Comparison of ENCODE assay signal across 2 cellular contexts in the genomic region with DNA sequence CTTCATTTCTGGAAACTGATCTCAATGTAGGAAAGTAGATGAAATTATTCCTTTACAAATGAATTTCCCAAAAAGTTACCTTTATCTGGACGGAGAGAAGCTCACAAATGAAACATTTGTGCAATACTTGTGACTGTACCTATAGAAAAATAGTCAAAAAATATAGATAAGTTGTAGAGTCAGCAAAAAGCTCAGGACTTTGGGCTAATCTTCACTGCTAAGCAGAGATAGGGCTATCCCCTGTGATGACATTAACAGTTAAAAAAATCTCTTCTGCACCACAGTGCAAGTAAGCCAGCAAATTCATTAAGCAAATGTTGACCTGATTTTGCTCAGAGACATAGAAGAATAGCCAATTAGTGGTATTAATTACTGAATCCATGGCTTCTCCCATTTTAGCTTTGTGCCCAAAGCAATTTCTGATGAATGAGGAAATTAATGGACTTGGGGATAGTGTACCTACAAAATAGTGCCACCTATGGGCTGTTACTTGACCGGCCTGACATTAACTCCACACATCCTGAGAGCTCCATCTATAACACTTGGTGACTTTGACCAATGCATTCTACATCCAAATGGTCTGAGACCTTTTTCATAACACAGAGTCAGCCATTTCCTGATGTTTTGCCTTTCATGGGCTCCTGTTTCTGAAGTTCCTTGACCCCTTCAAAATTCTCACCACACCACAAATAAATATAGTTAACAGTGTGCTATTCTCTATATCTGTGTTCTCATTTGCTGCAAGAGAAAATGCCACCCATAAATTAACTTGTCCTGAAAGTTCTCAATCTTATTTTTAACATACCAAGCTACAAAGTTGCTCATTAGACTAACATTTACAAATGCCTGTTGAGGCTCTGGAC.
TF ChIP-seq lines count a peak whose summit lies in the region.

No MANE protein-coding gene starts in this region.

TF ChIP-seq in GM23338, 12 proteins besides CTCF, POLR2A, EP300 and RAD21 (continued from another document):
- TF ChIP-seq, protein P1, sequence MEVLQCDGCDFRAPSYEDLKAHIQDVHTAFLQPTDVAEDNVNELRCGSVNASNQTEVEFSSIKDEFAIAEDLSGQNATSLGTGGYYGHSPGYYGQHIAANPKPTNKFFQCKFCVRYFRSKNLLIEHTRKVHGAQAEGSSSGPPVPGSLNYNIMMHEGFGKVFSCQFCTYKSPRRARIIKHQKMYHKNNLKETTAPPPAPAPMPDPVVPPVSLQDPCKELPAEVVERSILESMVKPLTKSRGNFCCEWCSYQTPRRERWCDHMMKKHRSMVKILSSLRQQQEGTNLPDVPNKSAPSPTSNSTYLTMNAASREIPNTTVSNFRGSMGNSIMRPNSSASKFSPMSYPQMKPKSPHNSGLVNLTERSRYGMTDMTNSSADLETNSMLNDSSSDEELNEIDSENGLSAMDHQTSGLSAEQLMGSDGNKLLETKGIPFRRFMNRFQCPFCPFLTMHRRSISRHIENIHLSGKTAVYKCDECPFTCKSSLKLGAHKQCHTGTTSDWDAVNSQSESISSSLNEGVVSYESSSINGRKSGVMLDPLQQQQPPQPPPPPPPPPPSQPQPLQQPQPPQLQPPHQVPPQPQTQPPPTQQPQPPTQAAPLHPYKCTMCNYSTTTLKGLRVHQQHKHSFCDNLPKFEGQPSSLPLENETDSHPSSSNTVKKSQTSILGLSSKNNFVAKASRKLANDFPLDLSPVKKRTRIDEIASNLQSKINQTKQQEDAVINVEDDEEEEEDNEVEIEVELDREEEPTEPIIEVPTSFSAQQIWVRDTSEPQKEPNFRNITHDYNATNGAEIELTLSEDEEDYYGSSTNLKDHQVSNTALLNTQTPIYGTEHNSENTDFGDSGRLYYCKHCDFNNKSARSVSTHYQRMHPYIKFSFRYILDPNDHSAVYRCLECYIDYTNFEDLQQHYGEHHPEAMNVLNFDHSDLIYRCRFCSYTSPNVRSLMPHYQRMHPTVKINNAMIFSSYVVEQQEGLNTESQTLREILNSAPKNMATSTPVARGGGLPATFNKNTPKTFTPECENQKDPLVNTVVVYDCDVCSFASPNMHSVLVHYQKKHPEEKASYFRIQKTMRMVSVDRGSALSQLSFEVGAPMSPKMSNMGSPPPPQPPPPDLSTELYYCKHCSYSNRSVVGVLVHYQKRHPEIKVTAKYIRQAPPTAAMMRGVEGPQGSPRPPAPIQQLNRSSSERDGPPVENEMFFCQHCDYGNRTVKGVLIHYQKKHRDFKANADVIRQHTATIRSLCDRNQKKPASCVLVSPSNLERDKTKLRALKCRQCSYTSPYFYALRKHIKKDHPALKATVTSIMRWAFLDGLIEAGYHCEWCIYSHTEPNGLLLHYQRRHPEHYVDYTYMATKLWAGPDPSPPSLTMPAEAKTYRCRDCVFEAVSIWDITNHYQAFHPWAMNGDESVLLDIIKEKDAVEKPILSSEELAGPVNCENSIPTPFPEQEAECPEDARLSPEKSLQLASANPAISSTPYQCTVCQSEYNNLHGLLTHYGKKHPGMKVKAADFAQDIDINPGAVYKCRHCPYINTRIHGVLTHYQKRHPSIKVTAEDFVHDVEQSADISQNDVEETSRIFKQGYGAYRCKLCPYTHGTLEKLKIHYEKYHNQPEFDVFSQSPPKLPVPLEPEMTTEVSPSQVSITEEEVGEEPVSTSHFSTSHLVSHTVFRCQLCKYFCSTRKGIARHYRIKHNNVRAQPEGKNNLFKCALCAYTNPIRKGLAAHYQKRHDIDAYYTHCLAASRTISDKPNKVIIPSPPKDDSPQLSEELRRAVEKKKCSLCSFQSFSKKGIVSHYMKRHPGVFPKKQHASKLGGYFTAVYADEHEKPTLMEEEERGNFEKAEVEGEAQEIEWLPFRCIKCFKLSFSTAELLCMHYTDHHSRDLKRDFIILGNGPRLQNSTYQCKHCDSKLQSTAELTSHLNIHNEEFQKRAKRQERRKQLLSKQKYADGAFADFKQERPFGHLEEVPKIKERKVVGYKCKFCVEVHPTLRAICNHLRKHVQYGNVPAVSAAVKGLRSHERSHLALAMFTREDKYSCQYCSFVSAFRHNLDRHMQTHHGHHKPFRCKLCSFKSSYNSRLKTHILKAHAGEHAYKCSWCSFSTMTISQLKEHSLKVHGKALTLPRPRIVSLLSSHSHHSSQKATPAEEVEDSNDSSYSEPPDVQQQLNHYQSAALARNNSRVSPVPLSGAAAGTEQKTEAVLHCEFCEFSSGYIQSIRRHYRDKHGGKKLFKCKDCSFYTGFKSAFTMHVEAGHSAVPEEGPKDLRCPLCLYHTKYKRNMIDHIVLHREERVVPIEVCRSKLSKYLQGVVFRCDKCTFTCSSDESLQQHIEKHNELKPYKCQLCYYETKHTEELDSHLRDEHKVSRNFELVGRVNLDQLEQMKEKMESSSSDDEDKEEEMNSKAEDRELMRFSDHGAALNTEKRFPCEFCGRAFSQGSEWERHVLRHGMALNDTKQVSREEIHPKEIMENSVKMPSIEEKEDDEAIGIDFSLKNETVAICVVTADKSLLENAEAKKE (CRISPR knock-in tag; IDR thresholded peaks at IDR 0.05) = no peak
- TF ChIP-seq ZNF331 (CRISPR knock-in tag; IDR thresholded peaks at IDR 0.05; ENCODE audit: low read depth) = no peak
- no peak for TF ChIP-seq CREB1 (CRISPR knock-in tag; IDR thresholded peaks at IDR 0.05; ENCODE audit: low read depth)

TF ChIP-seq in K562, 482 proteins besides CTCF, POLR2A, EP300 and RAD21 (continued from another document and continues in another):
- TF ChIP-seq, protein P2, sequence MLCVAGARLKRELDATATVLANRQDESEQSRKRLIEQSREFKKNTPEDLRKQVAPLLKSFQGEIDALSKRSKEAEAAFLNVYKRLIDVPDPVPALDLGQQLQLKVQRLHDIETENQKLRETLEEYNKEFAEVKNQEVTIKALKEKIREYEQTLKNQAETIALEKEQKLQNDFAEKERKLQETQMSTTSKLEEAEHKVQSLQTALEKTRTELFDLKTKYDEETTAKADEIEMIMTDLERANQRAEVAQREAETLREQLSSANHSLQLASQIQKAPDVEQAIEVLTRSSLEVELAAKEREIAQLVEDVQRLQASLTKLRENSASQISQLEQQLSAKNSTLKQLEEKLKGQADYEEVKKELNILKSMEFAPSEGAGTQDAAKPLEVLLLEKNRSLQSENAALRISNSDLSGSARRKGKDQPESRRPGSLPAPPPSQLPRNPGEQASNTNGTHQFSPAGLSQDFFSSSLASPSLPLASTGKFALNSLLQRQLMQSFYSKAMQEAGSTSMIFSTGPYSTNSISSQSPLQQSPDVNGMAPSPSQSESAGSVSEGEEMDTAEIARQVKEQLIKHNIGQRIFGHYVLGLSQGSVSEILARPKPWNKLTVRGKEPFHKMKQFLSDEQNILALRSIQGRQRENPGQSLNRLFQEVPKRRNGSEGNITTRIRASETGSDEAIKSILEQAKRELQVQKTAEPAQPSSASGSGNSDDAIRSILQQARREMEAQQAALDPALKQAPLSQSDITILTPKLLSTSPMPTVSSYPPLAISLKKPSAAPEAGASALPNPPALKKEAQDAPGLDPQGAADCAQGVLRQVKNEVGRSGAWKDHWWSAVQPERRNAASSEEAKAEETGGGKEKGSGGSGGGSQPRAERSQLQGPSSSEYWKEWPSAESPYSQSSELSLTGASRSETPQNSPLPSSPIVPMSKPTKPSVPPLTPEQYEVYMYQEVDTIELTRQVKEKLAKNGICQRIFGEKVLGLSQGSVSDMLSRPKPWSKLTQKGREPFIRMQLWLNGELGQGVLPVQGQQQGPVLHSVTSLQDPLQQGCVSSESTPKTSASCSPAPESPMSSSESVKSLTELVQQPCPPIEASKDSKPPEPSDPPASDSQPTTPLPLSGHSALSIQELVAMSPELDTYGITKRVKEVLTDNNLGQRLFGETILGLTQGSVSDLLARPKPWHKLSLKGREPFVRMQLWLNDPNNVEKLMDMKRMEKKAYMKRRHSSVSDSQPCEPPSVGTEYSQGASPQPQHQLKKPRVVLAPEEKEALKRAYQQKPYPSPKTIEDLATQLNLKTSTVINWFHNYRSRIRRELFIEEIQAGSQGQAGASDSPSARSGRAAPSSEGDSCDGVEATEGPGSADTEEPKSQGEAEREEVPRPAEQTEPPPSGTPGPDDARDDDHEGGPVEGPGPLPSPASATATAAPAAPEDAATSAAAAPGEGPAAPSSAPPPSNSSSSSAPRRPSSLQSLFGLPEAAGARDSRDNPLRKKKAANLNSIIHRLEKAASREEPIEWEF (CRISPR knock-in tag; IDR thresholded peaks at IDR 0.05) = no peak
- TF ChIP-seq ASH1L (IDR thresholded peaks at IDR 0.05; ENCODE audit: borderline replicate concordance, low read depth, partially characterized antibody) (no peak), CHCHD3 (CRISPR knock-in tag; IDR thresholded peaks at IDR 0.05) (no peak), ADNP (tag; IDR thresholded peaks at IDR 0.05) (0 out of 2 replicates have a peak, but pooled peaks have one; percentile 5), WHSC1 (IDR thresholded peaks at IDR 0.05; ENCODE audit: low read length) (no peak), HOXB6 (CRISPR knock-in tag; IDR thresholded peaks at IDR 0.05; ENCODE audit: borderline replicate concordance) (no peak), ZNF785 (CRISPR knock-in tag; IDR thresholded peaks at IDR 0.05) (no peak), ZNF316 (IDR thresholded peaks at IDR 0.05) (peak; percentile 92), HNRNPLL (IDR thresholded peaks at IDR 0.05; ENCODE audit: low read depth, low read length, poor library complexity, severe bottlenecking) (no peak), ZC3H11A (IDR thresholded peaks at IDR 0.05; ENCODE audit: low read depth, low read length) (no peak), RNF2 (IDR thresholded peaks at IDR 0.05) (no peak), PHTF2 (CRISPR knock-in tag; IDR thresholded peaks at IDR 0.05) (no peak)
- TF ChIP-seq, protein P3, sequence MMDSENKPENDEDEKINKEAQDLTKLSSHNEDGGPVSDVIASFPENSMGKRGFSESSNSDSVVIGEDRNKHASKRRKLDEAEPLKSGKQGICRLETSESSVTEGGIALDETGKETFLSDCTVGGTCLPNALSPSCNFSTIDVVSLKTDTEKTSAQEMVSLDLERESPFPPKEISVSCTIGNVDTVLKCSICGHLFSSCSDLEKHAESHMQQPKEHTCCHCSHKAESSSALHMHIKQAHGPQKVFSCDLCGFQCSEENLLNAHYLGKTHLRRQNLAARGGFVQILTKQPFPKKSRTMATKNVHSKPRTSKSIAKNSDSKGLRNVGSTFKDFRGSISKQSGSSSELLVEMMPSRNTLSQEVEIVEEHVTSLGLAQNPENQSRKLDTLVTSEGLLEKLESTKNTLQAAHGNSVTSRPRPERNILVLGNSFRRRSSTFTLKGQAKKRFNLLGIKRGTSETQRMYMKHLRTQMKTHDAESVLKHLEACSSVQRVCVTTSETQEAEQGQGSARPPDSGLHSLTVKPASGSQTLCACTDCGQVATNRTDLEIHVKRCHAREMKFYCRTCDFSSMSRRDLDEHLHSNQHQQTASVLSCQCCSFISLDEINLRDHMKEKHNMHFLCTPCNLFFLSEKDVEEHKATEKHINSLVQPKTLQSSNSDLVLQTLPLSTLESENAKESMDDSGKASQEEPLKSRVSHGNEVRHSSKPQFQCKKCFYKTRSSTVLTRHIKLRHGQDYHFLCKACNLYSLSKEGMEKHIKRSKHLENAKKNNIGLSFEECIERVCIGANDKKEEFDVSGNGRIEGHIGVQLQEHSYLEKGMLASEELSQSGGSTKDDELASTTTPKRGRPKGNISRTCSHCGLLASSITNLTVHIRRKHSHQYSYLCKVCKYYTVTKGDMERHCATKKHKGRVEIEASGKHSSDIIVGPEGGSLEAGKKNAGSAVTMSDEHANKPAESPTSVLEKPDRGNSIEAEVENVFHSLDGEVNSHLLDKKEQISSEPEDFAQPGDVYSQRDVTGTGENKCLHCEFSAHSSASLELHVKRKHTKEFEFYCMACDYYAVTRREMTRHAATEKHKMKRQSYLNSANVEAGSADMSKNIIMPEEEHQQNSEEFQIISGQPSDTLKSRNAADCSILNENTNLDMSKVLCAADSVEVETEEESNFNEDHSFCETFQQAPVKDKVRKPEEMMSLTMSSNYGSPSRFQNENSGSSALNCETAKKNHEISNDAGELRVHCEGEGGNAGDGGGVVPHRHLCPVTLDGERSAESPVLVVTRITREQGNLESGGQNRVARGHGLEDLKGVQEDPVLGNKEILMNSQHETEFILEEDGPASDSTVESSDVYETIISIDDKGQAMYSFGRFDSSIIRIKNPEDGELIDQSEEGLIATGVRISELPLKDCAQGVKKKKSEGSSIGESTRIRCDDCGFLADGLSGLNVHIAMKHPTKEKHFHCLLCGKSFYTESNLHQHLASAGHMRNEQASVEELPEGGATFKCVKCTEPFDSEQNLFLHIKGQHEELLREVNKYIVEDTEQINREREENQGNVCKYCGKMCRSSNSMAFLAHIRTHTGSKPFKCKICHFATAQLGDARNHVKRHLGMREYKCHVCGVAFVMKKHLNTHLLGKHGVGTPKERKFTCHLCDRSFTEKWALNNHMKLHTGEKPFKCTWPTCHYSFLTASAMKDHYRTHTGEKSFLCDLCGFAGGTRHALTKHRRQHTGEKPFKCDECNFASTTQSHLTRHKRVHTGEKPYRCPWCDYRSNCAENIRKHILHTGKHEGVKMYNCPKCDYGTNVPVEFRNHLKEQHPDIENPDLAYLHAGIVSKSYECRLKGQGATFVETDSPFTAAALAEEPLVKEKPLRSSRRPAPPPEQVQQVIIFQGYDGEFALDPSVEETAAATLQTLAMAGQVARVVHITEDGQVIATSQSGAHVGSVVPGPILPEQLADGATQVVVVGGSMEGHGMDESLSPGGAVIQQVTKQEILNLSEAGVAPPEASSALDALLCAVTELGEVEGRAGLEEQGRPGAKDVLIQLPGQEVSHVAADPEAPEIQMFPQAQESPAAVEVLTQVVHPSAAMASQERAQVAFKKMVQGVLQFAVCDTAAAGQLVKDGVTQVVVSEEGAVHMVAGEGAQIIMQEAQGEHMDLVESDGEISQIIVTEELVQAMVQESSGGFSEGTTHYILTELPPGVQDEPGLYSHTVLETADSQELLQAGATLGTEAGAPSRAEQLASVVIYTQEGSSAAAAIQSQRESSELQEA (IDR thresholded peaks at IDR 0.05; ENCODE audit: low read depth) = no peak
- TF ChIP-seq, protein P4, sequence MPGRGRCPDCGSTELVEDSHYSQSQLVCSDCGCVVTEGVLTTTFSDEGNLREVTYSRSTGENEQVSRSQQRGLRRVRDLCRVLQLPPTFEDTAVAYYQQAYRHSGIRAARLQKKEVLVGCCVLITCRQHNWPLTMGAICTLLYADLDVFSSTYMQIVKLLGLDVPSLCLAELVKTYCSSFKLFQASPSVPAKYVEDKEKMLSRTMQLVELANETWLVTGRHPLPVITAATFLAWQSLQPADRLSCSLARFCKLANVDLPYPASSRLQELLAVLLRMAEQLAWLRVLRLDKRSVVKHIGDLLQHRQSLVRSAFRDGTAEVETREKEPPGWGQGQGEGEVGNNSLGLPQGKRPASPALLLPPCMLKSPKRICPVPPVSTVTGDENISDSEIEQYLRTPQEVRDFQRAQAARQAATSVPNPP (IDR thresholded peaks at IDR 0.05; ENCODE audit: borderline replicate concordance, insufficient read depth, insufficient read length) = no peak
- TF ChIP-seq, protein P5, sequence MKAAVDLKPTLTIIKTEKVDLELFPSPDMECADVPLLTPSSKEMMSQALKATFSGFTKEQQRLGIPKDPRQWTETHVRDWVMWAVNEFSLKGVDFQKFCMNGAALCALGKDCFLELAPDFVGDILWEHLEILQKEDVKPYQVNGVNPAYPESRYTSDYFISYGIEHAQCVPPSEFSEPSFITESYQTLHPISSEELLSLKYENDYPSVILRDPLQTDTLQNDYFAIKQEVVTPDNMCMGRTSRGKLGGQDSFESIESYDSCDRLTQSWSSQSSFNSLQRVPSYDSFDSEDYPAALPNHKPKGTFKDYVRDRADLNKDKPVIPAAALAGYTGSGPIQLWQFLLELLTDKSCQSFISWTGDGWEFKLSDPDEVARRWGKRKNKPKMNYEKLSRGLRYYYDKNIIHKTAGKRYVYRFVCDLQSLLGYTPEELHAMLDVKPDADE (conservative IDR thresholded peaks at IDR 0.05; ENCODE audit: control insufficient read depth, low read depth, low read length) = no peak
- TF ChIP-seq, protein P6, sequence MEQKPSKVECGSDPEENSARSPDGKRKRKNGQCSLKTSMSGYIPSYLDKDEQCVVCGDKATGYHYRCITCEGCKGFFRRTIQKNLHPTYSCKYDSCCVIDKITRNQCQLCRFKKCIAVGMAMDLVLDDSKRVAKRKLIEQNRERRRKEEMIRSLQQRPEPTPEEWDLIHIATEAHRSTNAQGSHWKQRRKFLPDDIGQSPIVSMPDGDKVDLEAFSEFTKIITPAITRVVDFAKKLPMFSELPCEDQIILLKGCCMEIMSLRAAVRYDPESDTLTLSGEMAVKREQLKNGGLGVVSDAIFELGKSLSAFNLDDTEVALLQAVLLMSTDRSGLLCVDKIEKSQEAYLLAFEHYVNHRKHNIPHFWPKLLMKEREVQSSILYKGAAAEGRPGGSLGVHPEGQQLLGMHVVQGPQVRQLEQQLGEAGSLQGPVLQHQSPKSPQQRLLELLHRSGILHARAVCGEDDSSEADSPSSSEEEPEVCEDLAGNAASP (IDR thresholded peaks at IDR 0.05) = no peak
